Comparison of ENCODE assay signal across 19 cellular contexts in the genomic region with DNA sequence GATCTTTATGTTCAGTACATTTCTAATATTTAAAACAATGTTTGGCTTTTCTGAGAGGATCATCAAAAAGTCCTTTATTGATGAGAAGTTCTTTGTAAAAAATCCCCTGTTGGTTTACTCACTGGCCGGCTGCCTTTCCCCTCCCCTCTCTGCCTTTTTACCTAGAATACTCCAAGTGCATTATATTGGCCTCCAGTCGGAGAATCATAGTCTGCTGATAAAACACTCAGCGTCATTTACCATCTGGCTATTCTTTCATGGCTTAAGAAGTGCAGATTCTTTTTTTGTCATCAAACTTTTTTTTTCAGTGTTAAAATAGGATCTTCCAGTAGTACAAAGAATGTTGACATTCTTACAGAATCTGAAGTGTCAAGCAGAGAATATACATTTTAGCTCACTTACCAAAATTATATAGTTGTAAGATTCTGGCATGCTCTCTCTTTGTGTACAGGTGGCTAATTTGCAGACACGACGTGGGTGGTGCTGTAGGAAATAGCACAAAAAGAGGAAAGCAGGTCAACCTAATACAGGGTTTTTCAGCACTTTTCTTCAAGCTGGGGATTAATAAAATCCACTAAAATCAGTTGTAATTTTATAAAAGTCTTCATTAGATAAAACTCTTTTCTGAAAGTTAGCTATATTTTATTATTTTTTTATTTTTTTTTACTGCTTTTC.
"Had no signal": no experiment of that assay in that cellular context is flagged by ENCODE, and none has a peak within 500 bp of the region (broad histone marks: within the 10 kb centered on the region; RNA-seq: fewer than 3 reads in every experiment).

No MANE protein-coding gene starts in this region.

- H3K4me3 ChIP-seq: dorsolateral prefrontal cortex, gastroesophageal sphincter, left ventricle myocardium inferior, lower lobe of right lung, pancreas, stomach had no signal

- H3K9me3 ChIP-seq: gastroesophageal sphincter, lower lobe of right lung, pancreas had no signal

- H3K4me1 ChIP-seq: gastroesophageal sphincter, left ventricle myocardium inferior, lower lobe of right lung, pancreas, stomach had no signal

- H3K27ac ChIP-seq: dorsolateral prefrontal cortex, gastroesophageal sphincter, left ventricle myocardium inferior, lower lobe of right lung, pancreas, stomach had no signal

- H3K27me3 ChIP-seq: dorsolateral prefrontal cortex, gastroesophageal sphincter, pancreas, stomach had no signal

- DNase-seq: cortex of kidney; effector CD8-positive, alpha-beta T cell; foreskin fibroblast; immature natural killer cell; kidney; left cardiac atrium; left ventricle myocardium inferior; lower lobe of right lung; naive B cell; occipital lobe; pancreas; right cardiac atrium; small intestine; stimulated activated CD4-positive, alpha-beta T cell treated with anti-CD3 and anti-CD28 coated beads, Interleukin-12 subunit alpha, Interleukin-12 subunit beta, amount 100 ng/mL, for 4 hours; stimulated activated naive CD4-positive, alpha-beta T cell; stomach; trophoblast cell had no signal

- H3K36me3 ChIP-seq: gastroesophageal sphincter, left ventricle myocardium inferior, lower lobe of right lung, pancreas, stomach had no signal
